32 cellular contexts compared by ENCODE assay signal in the genomic region with DNA sequence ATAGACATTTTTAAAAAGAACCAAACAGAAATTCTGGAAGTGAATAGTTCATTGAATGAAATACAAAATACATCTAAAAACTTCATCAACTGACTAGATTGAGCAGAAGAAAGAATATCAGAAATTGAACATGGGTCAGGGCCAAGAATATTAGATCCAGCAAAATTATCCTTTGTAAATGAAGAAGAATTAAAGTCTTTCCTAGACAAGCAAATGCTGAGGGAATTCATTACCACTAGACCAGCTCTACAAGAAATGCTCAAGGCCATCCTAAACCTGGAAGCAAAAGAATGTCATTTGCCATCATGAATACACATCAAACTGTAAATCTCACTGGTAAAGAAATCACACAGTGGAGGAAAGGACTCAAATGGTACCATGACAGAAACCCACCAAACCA.
"Had no signal": no experiment of that assay in that cellular context is flagged by ENCODE, and none has a peak within 500 bp of the region (broad histone marks: within the 10 kb centered on the region; RNA-seq: fewer than 3 reads in every experiment).

No MANE protein-coding gene starts in this region.

- FAIRE-seq: bronchial epithelial cell, TTC549 had no signal

- ATAC-seq: activated CD4-positive, alpha-beta T cell treated with anti-CD3 and anti-CD28 coated beads for 36 hours; activated CD4-positive, CD25-positive, alpha-beta regulatory T cell treated with anti-CD3 and anti-CD28 coated beads, Interleukin-2, amount 50 U/mL, for 24 hours; activated CD8-positive, alpha-beta memory T cell treated with anti-CD3 and anti-CD28 coated beads, Interleukin-2, amount 10 ng/mL, durations not matched to agents 7 days and 5 days; activated CD8-positive, alpha-beta T cell treated with anti-CD3 and anti-CD28 coated beads, Interleukin-2, amount 10 ng/mL, durations not matched to agents 7 days and 5 days; activated naive CD8-positive, alpha-beta T cell treated with anti-CD3 and anti-CD28 coated beads, Interleukin-2, amount 50 U/mL, for 24 hours; WTC11 had no signal

- H3K36me3 ChIP-seq: ascending aorta, cardiac muscle cell, WERI-Rb-1 had no signal

- DNase-seq: activated CD4-positive, alpha-beta memory T cell treated with anti-CD3 and anti-CD28 coated beads, Interleukin-2, amount 10 ng/mL, durations not matched to agents 7 days and 5 days; activated CD4-positive, alpha-beta T cell treated with anti-CD3 and anti-CD28 coated beads for 1 hour; activated CD4-positive, alpha-beta T cell treated with anti-CD3 and anti-CD28 coated beads for 36 hours; activated CD4-positive, alpha-beta T cell treated with anti-CD3 and anti-CD28 coated beads for 48 hours; activated CD4-positive, alpha-beta T cell treated with anti-CD3 and anti-CD28 coated beads, Interleukin-2, amount 10 ng/mL, durations not matched to agents 7 days and 5 days; activated CD4-positive, alpha-beta T cell treated with anti-CD3 and anti-CD28 coated beads, Interleukin-2, amount 50 U/mL, for 48 hours; activated CD4-positive, CD25-positive, alpha-beta regulatory T cell; activated CD8-positive, alpha-beta memory T cell treated with anti-CD3 and anti-CD28 coated beads for 24 hours; activated CD8-positive, alpha-beta memory T cell treated with anti-CD3 and anti-CD28 coated beads, Interleukin-2, amount 10 ng/mL, durations not matched to agents 7 days and 5 days; activated CD8-positive, alpha-beta memory T cell treated with anti-CD3 and anti-CD28 coated beads, Interleukin-2, amount 50 U/mL, for 48 hours; activated CD8-positive, alpha-beta T cell treated with anti-CD3 and anti-CD28 coated beads, Interleukin-2, amount 10 ng/mL, durations not matched to agents 7 days and 5 days; activated effector memory CD4-positive, alpha-beta T cell treated with Interleukin-2 at 50 U/mL for 16 hours; activated gamma-delta T cell; activated naive CD4-positive, alpha-beta T cell treated with anti-CD3 and anti-CD28 coated beads, Interleukin-2, amount 50 U/mL, for 16 hours; activated naive CD4-positive, alpha-beta T cell treated with Interleukin-2 at 50 U/mL for 16 hours; activated naive CD8-positive, alpha-beta T cell treated with anti-CD3 and anti-CD28 coated beads, Interleukin-2, amount 10 ng/mL, durations not matched to agents 7 days and 5 days; activated naive CD8-positive, alpha-beta T cell treated with anti-CD3 and anti-CD28 coated beads, Interleukin-2, amount 50 U/mL, for 24 hours; activated T-cell treated with anti-CD3 and anti-CD28 coated beads, Interleukin-2, amount 50 U/mL, for 24 hours; activated T-cell treated with anti-CD3 and anti-CD28 coated beads, Interleukin-2, amount 50 U/mL, for 48 hours; amygdala; anterior cingulate cortex; caudate nucleus; cerebellar nuclear complex; T-helper 2 cell; T-helper 9 cell; WERI-Rb-1 had no signal

- H3K4me1 ChIP-seq: ascending aorta had no signal

- H3K27me3 ChIP-seq: ascending aorta, cardiac muscle cell had no signal

- H3K4me3 ChIP-seq: ascending aorta, cardiac muscle cell had no signal

- H3K27ac ChIP-seq: ascending aorta, cardiac muscle cell, WERI-Rb-1 had no signal
